17 cellular contexts compared by ENCODE assay signal in genomic region chr5:139955616-139956283, GRCh38.
DNase-seq lines count a peak whose midpoint lies in the region; ATAC-seq and TF ChIP-seq lines count a peak whose summit lies in the region.
"Had no signal": no experiment of that assay in that cellular context is flagged by ENCODE, and none has a peak within 500 bp of the region (broad histone marks: within the 10 kb centered on the region; RNA-seq: fewer than 3 reads in every experiment).

No MANE protein-coding gene starts in this region.

- H3K27ac ChIP-seq in cardiac muscle cell: peak overlapping the region; percentile 60
- H3K27ac ChIP-seq in left ventricle myocardium inferior (replicated peaks): no peak overlapping the region
- H3K27ac ChIP-seq in WERI-Rb-1: no peak overlapping the region
- no peak overlapping the region for H3K27ac ChIP-seq in psoas muscle
- H3K27ac ChIP-seq in vagina: no peak overlapping the region
- no peak overlapping the region for H3K27ac ChIP-seq in Peyer's patch
- H3K27ac ChIP-seq: A549, parathyroid adenoma had no signal

- no peak for TF ChIP-seq CTCF in cardiac muscle cell (IDR thresholded peaks at IDR 0.05; ENCODE audit: low read depth, low read length)
- TF ChIP-seq CTCF in left ventricle myocardium inferior (IDR thresholded peaks at IDR 0.05; ENCODE audit: borderline replicate concordance): no peak
- TF ChIP-seq CTCF in WERI-Rb-1 (IDR thresholded peaks at IDR 0.05; ENCODE audit: low read depth, low read length): peak; percentile 34; the same call in 1 of the 2 replicates
- peak; percentile 8 for TF ChIP-seq CTCF in psoas muscle (IDR thresholded peaks at IDR 0.05)
- TF ChIP-seq CTCF in vagina (IDR thresholded peaks at IDR 0.05): no peak
- TF ChIP-seq CTCF in Peyer's patch (IDR thresholded peaks at IDR 0.05): no peak

- H3K4me3 ChIP-seq in cardiac muscle cell: no peak overlapping the region
- H3K4me3 ChIP-seq in left ventricle myocardium inferior: no peak overlapping the region
- H3K4me3 ChIP-seq in WERI-Rb-1 (ENCODE audit: low read depth, low read length): no peak overlapping the region
- no peak overlapping the region for H3K4me3 ChIP-seq in psoas muscle
- no peak overlapping the region for H3K4me3 ChIP-seq in vagina
- H3K4me3 ChIP-seq in Peyer's patch: no peak overlapping the region
- H3K4me3 ChIP-seq: A549, smooth muscle cell had no signal

- H3K9me3 ChIP-seq in cardiac muscle cell (ENCODE audit: low read depth) (no peaks in the 10 kb centered on the region), left ventricle myocardium inferior (replicated peaks) (no peaks in the 10 kb centered on the region), WERI-Rb-1 (ENCODE audit: severe bottlenecking) (no peaks in the 10 kb centered on the region), psoas muscle (no peaks in the 10 kb centered on the region), vagina (no peaks in the 10 kb centered on the region), Peyer's patch (no peaks in the 10 kb centered on the region)
- H3K9me3 ChIP-seq: A549 had no signal

- TF ChIP-seq POLR2A in vagina (IDR thresholded peaks at IDR 0.05) (no peak), Peyer's patch (IDR thresholded peaks at IDR 0.05) (no peak)

- no peaks in the 10 kb centered on the region for H3K36me3 ChIP-seq in cardiac muscle cell
- no peaks in the 10 kb centered on the region for H3K36me3 ChIP-seq in left ventricle myocardium inferior
- H3K36me3 ChIP-seq in WERI-Rb-1: no peaks in the 10 kb centered on the region
- H3K36me3 ChIP-seq in psoas muscle (ENCODE audit: insufficient read depth in 1 of 2, low read depth in 1 of 2): no peaks in the 10 kb centered on the region
- no peaks in the 10 kb centered on the region for H3K36me3 ChIP-seq in vagina
- no peaks in the 10 kb centered on the region for H3K36me3 ChIP-seq in Peyer's patch

- intact Hi-C loops in left ventricle myocardium inferior (cut with micrococcal nuclease): no loop called here
- intact Hi-C loops in psoas muscle (cut with DNase I): no loop called here
- intact Hi-C loops in vagina (cut with DNase I): no loop called here

- WGBS in psoas muscle, 3 donors: 57 to 62% (median 60%) methylated on average over 5 of the region's 5 CpGs

- H3K4me1 ChIP-seq in cardiac muscle cell (ENCODE audit: low read depth): peaks cover 35% of the 10 kb centered on the region
- peaks cover 30% of the 10 kb centered on the region for H3K4me1 ChIP-seq in left ventricle myocardium inferior
- peaks cover 45% of the 10 kb centered on the region for H3K4me1 ChIP-seq in psoas muscle
- peaks cover under 1% of the 10 kb centered on the region for H3K4me1 ChIP-seq in vagina
- H3K4me1 ChIP-seq in Peyer's patch: no peaks in the 10 kb centered on the region
- H3K4me1 ChIP-seq: A549 had no signal

- peak; percentile 43 for ATAC-seq in HG02610 (IDR thresholded peaks at IDR 0.05; ENCODE audit: unreplicated experiment)
- ATAC-seq in psoas muscle: no peak
- ATAC-seq: activated T-cell treated with anti-CD3 and anti-CD28 coated beads, Interleukin-2, amount 50 U/mL, for 72 hours; left colon; Right ventricle myocardium inferior had no signal

- H3K27me3 ChIP-seq in cardiac muscle cell (no peaks in the 10 kb centered on the region), left ventricle myocardium inferior (ENCODE audit: low read depth) (no peaks in the 10 kb centered on the region), WERI-Rb-1 (ENCODE audit: insufficient read depth, low read depth, severe bottlenecking) (no peaks in the 10 kb centered on the region), psoas muscle (ENCODE audit: insufficient read depth in 3 of 3, low read length in 2 of 3) (no peaks in the 10 kb centered on the region), vagina (no peaks in the 10 kb centered on the region), Peyer's patch (no peaks in the 10 kb centered on the region)

- DNase-seq in cardiac muscle cell (ENCODE audit: low read depth in 1 of 2, low spot score in 1 of 2) (peak in 1 of 2 donors; percentile 64), left ventricle myocardium inferior (no peak), WERI-Rb-1 (peak; percentile 23), psoas muscle (no peak), inferior parietal cortex (ENCODE audit: extremely low spot score) (no peak), vagina (ENCODE audit: extremely low spot score in 2 of 2) (no peak), Peyer's patch (no peak)
- DNase-seq: activated T-cell treated with anti-CD3 and anti-CD28 coated beads, Interleukin-2, amount 50 U/mL, for 72 hours; CD4-positive, CD25-positive, alpha-beta regulatory T cell; effector memory CD4-positive, alpha-beta T cell; left colon; stimulated activated naive CD4-positive, alpha-beta T cell treated with Interleukin-2 at 50 U/mL for 16 hours had no signal

Comparison
In these comparisons a context has a peak if more than half of its experiments do, and no peak if none do; other contexts are left out.
1. CTCF ChIP-seq: peak in WERI-Rb-1 (single experiment) and psoas muscle (single experiment); none in cardiac muscle cell (single experiment), left ventricle myocardium inferior (single experiment), vagina (0 of 3) and Peyer's patch (0 of 6).